11 cellular contexts compared by ENCODE assay signal in genomic region chr22:24937114-24937513, GRCh38. TPM values are rescaled to one million over a fixed set of nuclear protein-coding genes. Genes with fewer than 3 reads are reported as not detected.
DNase-seq lines count a peak whose midpoint lies in the region; ATAC-seq, FAIRE-seq and TF ChIP-seq lines count a peak whose summit lies in the region.
"Had no signal": no experiment of that assay in that cellular context is flagged by ENCODE, and none has a peak within 500 bp of the region (broad histone marks: within the 10 kb centered on the region; RNA-seq: fewer than 3 reads in every experiment).

No MANE protein-coding gene starts in this region.

- H3K27ac ChIP-seq in HepG2 (ENCODE audit: extremely low read length, insufficient read depth, low read length) (no peak overlapping the region), gastroesophageal sphincter (no peak overlapping the region)
- H3K27ac ChIP-seq: spleen had no signal

- WGBS in HepG2 (ENCODE audit: low lambda C conversion rate), result 5% methylated on average over 2 of the region's 2 CpGs
- 31 to 60% methylated on average over 2 of the region's 2 CpGs for WGBS in gastroesophageal sphincter (ENCODE audit: low coverage in 1 of 2), 2 donors

- H3K9me3 ChIP-seq in HepG2 (ENCODE audit: low read length), result no peaks in the 10 kb centered on the region
- no peaks in the 10 kb centered on the region for H3K9me3 ChIP-seq in gastroesophageal sphincter
- H3K9me3 ChIP-seq: spleen had no signal

- peaks cover 9% of the 10 kb centered on the region for H3K4me1 ChIP-seq in HepG2 (ENCODE audit: insufficient read depth, low read length)
- H3K4me1 ChIP-seq in gastroesophageal sphincter, result no peaks in the 10 kb centered on the region
- H3K4me1 ChIP-seq: spleen had no signal

- no peak overlapping the region for H3K9ac ChIP-seq in HepG2 (ENCODE audit: insufficient read depth, low read depth, low read length)

- in situ Hi-C loops in HepG2 (cut with HindIII; ENCODE audit: extremely low pct_ligation_motif_present, low pct_unique_long_range_greater_than_20kb), result loop anchor here (25.0 kb wide), 1 partner anchor 250 kb away; the partner anchor contains the start of gene CRYBB3

- H3K36me3 ChIP-seq in HepG2 (replicated peaks in 1 of 2; ENCODE audit: control insufficient read depth in 1 of 2, insufficient read depth in 2 of 2, low read length in 2 of 2), result no peaks in the 10 kb centered on the region
- no peaks in the 10 kb centered on the region for H3K36me3 ChIP-seq in gastroesophageal sphincter
- H3K36me3 ChIP-seq: spleen had no signal

- intact Hi-C loops in HepG2 (cut with micrococcal nuclease; ENCODE audit: unreplicated experiment), result no loop called here

- TF ChIP-seq CTCF in HepG2 (CRISPR knock-in tag; IDR thresholded peaks at IDR 0.05) (peak; percentile 59), gastroesophageal sphincter (IDR thresholded peaks at IDR 0.05) (no peak)

- no peak for TF ChIP-seq EP300 in HepG2 (IDR thresholded peaks at IDR 0.05; ENCODE audit: low read depth in 2 of 2, low read length in 2 of 2)
- no peak for TF ChIP-seq EP300 in HepG2 (CRISPR knock-in tag; IDR thresholded peaks at IDR 0.05; ENCODE audit: borderline replicate concordance)
- no peak for TF ChIP-seq EP300 in gastroesophageal sphincter (IDR thresholded peaks at IDR 0.05)

- TF ChIP-seq POLR2A in HepG2 (IDR thresholded peaks at IDR 0.05; ENCODE audit: insufficient read depth in 1 of 2, low read depth in 2 of 2, low read length in 2 of 2), result no peak
- TF ChIP-seq POLR2A in gastroesophageal sphincter (IDR thresholded peaks at IDR 0.05), result no peak

- CTCF ChIA-PET in HepG2 (lab: Yijun Ruan, JAX; ENCODE audit: low intra/inter-chr PET ratio, low total read pairs), result interaction anchor here (1.2 to 1.6 kb wide), 3 partner anchors 92 to 120 kb away, joined by 3 to 12 read pairs (median 9); no protein-coding TSS in a partner anchor

- H4K20me1 ChIP-seq in HepG2 (ENCODE audit: insufficient read depth, low read length), result no peaks in the 10 kb centered on the region

- H3K4me3 ChIP-seq in HepG2 (replicated peaks in 1 of 3; ENCODE audit: insufficient read depth in 1 of 3, low read depth in 2 of 3, low read length in 3 of 3) (no peak overlapping the region), gastroesophageal sphincter (no peak overlapping the region)
- H3K4me3 ChIP-seq: spleen had no signal

- POLR2A ChIA-PET in HepG2 (lab: Yijun Ruan, JAX), result no interaction called here

- no peak for TF ChIP-seq RAD21 in HepG2 (CRISPR knock-in tag; IDR thresholded peaks at IDR 0.05)

- no peaks in the 10 kb centered on the region for H3K79me2 ChIP-seq in HepG2 (ENCODE audit: insufficient read depth, low read length)

- DNase-seq in NCI-H1092 treated with DMSO at 0.1 percent for 48 hours (lab: John Stamatoyannopoulos, UW), result peak; percentile 60
- DNase-seq in NCI-H1092 (lab: John Stamatoyannopoulos, UW), result no peak
- DNase-seq in LHCN-M2 (ENCODE audit: low read depth), result peak; percentile 18
- DNase-seq in amniotic epithelial cell (ENCODE audit: low read depth), result peak; percentile 28
- DNase-seq in HepG2 (ENCODE audit: low spot score), result peak; percentile 24
- no peak for DNase-seq in amniotic stem cell (lab: John Stamatoyannopoulos, UW)
- no peak for DNase-seq in ureter (ENCODE audit: low spot score)
- DNase-seq: NCI-H2081, spleen had no signal

- peaks cover 0 to 5% of the 10 kb centered on the region in 2 experiments; a peak in 1 of 5 replicates for H3K27me3 ChIP-seq in HepG2 (ENCODE audit: control insufficient read depth in 1 of 2, insufficient read depth in 2 of 2, low read length in 2 of 2)
- no peaks in the 10 kb centered on the region for H3K27me3 ChIP-seq in gastroesophageal sphincter

- ATAC-seq in HepG2 (peak; percentile 82), gastroesophageal sphincter (no peak)

- FAIRE-seq in HepG2 (lab: Jason Lieb, UNC), result no peak

- no peak overlapping the region for H2AFZ ChIP-seq in HepG2 (ENCODE audit: low read length)

- BruUV-seq in HepG2 (replicated peaks; lab: Mats Ljungman, UMichigan), result no TSS peak

- no peak overlapping the region for H3K4me2 ChIP-seq in HepG2 (ENCODE audit: low read depth, low read length)

TF ChIP-seq in HepG2, 621 proteins besides CTCF, POLR2A, EP300 and RAD21 (continues in another document):
- TF ChIP-seq ZNF329 (CRISPR knock-in tag; IDR thresholded peaks at IDR 0.05; ENCODE audit: low read depth) (0 out of 2 replicates have a peak, but pooled peaks have one; percentile 38), ZNF510 (CRISPR knock-in tag; IDR thresholded peaks at IDR 0.05; ENCODE audit: low read depth) (no peak), ZFP36 (IDR thresholded peaks at IDR 0.05; ENCODE audit: borderline replicate concordance, low read depth, low read length, partially characterized antibody) (peak; percentile 33), SNAPC5 (CRISPR knock-in tag; IDR thresholded peaks at IDR 0.05; ENCODE audit: borderline replicate concordance) (no peak), ZFP36L2 (CRISPR knock-in tag; IDR thresholded peaks at IDR 0.05) (no peak), SMC3 (IDR thresholded peaks at IDR 0.05; ENCODE audit: low read length) (peak; percentile 57; the same call in 1 of the 2 replicates), ZBTB2 (CRISPR knock-in tag; IDR thresholded peaks at IDR 0.05; ENCODE audit: low read depth) (no peak), CBX5 (CRISPR knock-in tag; IDR thresholded peaks at IDR 0.05; ENCODE audit: borderline replicate concordance) (no peak)

RNA-seq across cellular contexts. Expression of gene LHFPL7, which starts 9.4 kb away (rescaled TPM):
- not detected in 2 replicates for total RNA-seq in LHCN-M2 (2014; rRNA removed)
- not detected for polyA plus RNA-seq in LHCN-M2 (2012)
- not detected in 2 replicates for total RNA-seq in HepG2 (2016; rRNA removed; fragmentation: Illumina TruSeq; extraction: Trizol)
- not detected in 2 replicates for total RNA-seq in HepG2 (2016; cell fraction: cytosol; rRNA removed; fragmentation: Illumina TruSeq; extraction: Trizol; ENCODE audit: low read depth)
- not detected in 2 replicates for total RNA-seq in HepG2 (2016; cell fraction: insoluble cytoplasmic fraction; rRNA removed; fragmentation: Illumina TruSeq; extraction: Trizol)
- not detected in 2 replicates for total RNA-seq in HepG2 (2016; cell fraction: membrane; rRNA removed; fragmentation: Illumina TruSeq; extraction: Trizol)
- not detected in 2 replicates for total RNA-seq in HepG2 (2016; cell fraction: nucleus; rRNA removed; fragmentation: Illumina TruSeq; extraction: Trizol)
- not detected in 2 replicates for polyA plus RNA-seq in HepG2 (2011; rRNA removed)
- not detected in 2 replicates for polyA plus RNA-seq in HepG2 (2011; cell fraction: cytosol; rRNA removed)
- polyA plus RNA-seq in HepG2 (2011; cell fraction: nucleus; rRNA removed), result not detected in 2 replicates
- polyA plus RNA-seq in HepG2 (2012), result not detected in 2 replicates
- not detected in 2 replicates for polyA plus RNA-seq in HepG2 (2016; cell fraction: cytosol; fragmentation: Illumina TruSeq; extraction: Trizol; ENCODE audit: low read depth)
- not detected in 2 replicates for polyA plus RNA-seq in HepG2 (2016; cell fraction: insoluble cytoplasmic fraction; fragmentation: Illumina TruSeq; extraction: Trizol; ENCODE audit: low read depth)
- polyA plus RNA-seq in HepG2 (2016; cell fraction: membrane; fragmentation: Illumina TruSeq; extraction: Trizol; ENCODE audit: low read depth), result not detected in 2 replicates
- not detected in 2 replicates for polyA plus RNA-seq in HepG2 (2016; cell fraction: nucleus; fragmentation: Illumina TruSeq; extraction: Trizol; ENCODE audit: insufficient read depth, low read depth)
- not detected in 2 replicates for polyA minus RNA-seq in HepG2 (2011; rRNA and poly(A)+ RNA removed; ENCODE audit: low replicate concordance)
- polyA minus RNA-seq in HepG2 (2011; cell fraction: cytosol; rRNA and poly(A)+ RNA removed), result not detected in 2 replicates
- not detected in 2 replicates for polyA minus RNA-seq in HepG2 (2011; cell fraction: nucleus; rRNA and poly(A)+ RNA removed)
- 1 to 10 TPM in 1 of 4 donors, not detected in 3; 2.9 TPM for total RNA-seq in gastroesophageal sphincter
- not detected for total RNA-seq in ureter
- total RNA-seq: activated T-helper 1 cell treated with anti-CD3 and anti-CD28 coated beads, Interleukin-12 subunit alpha, Interleukin-12 subunit beta, Interleukin-2, Interleukin-4 antibody, amounts not matched to agents 30 ng/mL and 10 ng/mL and 1 ng/mL, durations not matched to agents 14 hours and 24 hours and 36 hours; spleen had no signal
- polyA plus RNA-seq: spleen had no signal

RNA-seq across cellular contexts. Expression of gene KIAA1671, which starts 15.4 kb away (rescaled TPM):
- 2.6 and 2.9 TPM in 2 replicates for total RNA-seq in LHCN-M2 (2014; rRNA removed)
- 3.3 TPM for polyA plus RNA-seq in LHCN-M2 (2012)
- 12.0 and 13.5 TPM in 2 replicates for total RNA-seq in HepG2 (2016; rRNA removed; fragmentation: Illumina TruSeq; extraction: Trizol)
- total RNA-seq in HepG2 (2016; cell fraction: cytosol; rRNA removed; fragmentation: Illumina TruSeq; extraction: Trizol; ENCODE audit: low read depth), result 1.2 and 1.5 TPM in 2 replicates
- total RNA-seq in HepG2 (2016; cell fraction: insoluble cytoplasmic fraction; rRNA removed; fragmentation: Illumina TruSeq; extraction: Trizol), result 10.6 and 12.4 TPM in 2 replicates
- 5.9 TPM in 2 replicates for total RNA-seq in HepG2 (2016; cell fraction: membrane; rRNA removed; fragmentation: Illumina TruSeq; extraction: Trizol)
- 18.9 and 21.9 TPM in 2 replicates for total RNA-seq in HepG2 (2016; cell fraction: nucleus; rRNA removed; fragmentation: Illumina TruSeq; extraction: Trizol)
- polyA plus RNA-seq in HepG2 (2011; rRNA removed), result 13.6 and 13.7 TPM in 2 replicates
- 6.1 and 8.9 TPM in 2 replicates for polyA plus RNA-seq in HepG2 (2011; cell fraction: cytosol; rRNA removed)
- polyA plus RNA-seq in HepG2 (2011; cell fraction: nucleus; rRNA removed), result 14.1 and 14.4 TPM in 2 replicates
- polyA plus RNA-seq in HepG2 (2012), result 8.2 and 9.7 TPM in 2 replicates
- polyA plus RNA-seq in HepG2 (2016; cell fraction: cytosol; fragmentation: Illumina TruSeq; extraction: Trizol; ENCODE audit: low read depth), result 0.76 and 0.78 TPM in 2 replicates
- 10.8 and 14.0 TPM in 2 replicates for polyA plus RNA-seq in HepG2 (2016; cell fraction: insoluble cytoplasmic fraction; fragmentation: Illumina TruSeq; extraction: Trizol; ENCODE audit: low read depth)
- 2.0 and 2.7 TPM in 2 replicates for polyA plus RNA-seq in HepG2 (2016; cell fraction: membrane; fragmentation: Illumina TruSeq; extraction: Trizol; ENCODE audit: low read depth)
- 16.4 and 16.6 TPM in 2 replicates for polyA plus RNA-seq in HepG2 (2016; cell fraction: nucleus; fragmentation: Illumina TruSeq; extraction: Trizol; ENCODE audit: insufficient read depth, low read depth)
- 20.3 and 22.7 TPM in 2 replicates for polyA minus RNA-seq in HepG2 (2011; rRNA and poly(A)+ RNA removed; ENCODE audit: low replicate concordance)
- polyA minus RNA-seq in HepG2 (2011; cell fraction: cytosol; rRNA and poly(A)+ RNA removed), result 12.7 and 14.7 TPM in 2 replicates
- 27.4 and 35.6 TPM in 2 replicates for polyA minus RNA-seq in HepG2 (2011; cell fraction: nucleus; rRNA and poly(A)+ RNA removed)
- total RNA-seq in gastroesophageal sphincter, result 10 to 100 TPM; 20.9 to 41.8 (median 28.4) TPM
- total RNA-seq in ureter, result 43.7 TPM

Comparison
In these comparisons a context has a peak if more than half of its experiments do, and no peak if none do; other contexts are left out.
1. DNase-seq: peak in NCI-H1092 treated with DMSO at 0.1 percent for 48 hours (single experiment), LHCN-M2 (single experiment), amniotic epithelial cell (single experiment) and HepG2 (single experiment); none in NCI-H1092 (single experiment), amniotic stem cell (single experiment) and ureter (single experiment).